In the genomic region with DNA sequence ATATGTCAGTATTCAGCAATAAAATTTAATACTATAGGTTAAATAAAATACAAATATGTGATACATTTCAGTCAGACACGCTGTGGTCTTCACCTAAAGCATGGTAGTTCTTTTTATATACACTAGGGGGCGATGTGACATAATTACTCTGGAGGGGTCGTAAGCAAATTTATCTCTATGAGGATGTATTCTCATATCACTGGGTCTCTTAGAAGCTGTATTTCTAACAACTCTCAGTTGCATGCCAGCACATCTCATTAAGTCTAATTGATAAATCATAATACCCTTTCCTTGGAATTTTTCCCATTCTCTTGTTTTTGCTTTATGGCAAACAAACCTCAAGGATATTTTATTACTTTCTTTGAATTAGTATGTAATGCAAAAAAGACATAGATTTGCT, we compare ENCODE assay signal across 1 cellular context.
TF ChIP-seq lines count a peak whose summit lies in the region.

No MANE protein-coding gene starts in this region.

TF ChIP-seq in neural cell, 6 proteins besides CTCF, POLR2A, EP300 and RAD21 (continued from another document):
- TF ChIP-seq, protein P1, sequence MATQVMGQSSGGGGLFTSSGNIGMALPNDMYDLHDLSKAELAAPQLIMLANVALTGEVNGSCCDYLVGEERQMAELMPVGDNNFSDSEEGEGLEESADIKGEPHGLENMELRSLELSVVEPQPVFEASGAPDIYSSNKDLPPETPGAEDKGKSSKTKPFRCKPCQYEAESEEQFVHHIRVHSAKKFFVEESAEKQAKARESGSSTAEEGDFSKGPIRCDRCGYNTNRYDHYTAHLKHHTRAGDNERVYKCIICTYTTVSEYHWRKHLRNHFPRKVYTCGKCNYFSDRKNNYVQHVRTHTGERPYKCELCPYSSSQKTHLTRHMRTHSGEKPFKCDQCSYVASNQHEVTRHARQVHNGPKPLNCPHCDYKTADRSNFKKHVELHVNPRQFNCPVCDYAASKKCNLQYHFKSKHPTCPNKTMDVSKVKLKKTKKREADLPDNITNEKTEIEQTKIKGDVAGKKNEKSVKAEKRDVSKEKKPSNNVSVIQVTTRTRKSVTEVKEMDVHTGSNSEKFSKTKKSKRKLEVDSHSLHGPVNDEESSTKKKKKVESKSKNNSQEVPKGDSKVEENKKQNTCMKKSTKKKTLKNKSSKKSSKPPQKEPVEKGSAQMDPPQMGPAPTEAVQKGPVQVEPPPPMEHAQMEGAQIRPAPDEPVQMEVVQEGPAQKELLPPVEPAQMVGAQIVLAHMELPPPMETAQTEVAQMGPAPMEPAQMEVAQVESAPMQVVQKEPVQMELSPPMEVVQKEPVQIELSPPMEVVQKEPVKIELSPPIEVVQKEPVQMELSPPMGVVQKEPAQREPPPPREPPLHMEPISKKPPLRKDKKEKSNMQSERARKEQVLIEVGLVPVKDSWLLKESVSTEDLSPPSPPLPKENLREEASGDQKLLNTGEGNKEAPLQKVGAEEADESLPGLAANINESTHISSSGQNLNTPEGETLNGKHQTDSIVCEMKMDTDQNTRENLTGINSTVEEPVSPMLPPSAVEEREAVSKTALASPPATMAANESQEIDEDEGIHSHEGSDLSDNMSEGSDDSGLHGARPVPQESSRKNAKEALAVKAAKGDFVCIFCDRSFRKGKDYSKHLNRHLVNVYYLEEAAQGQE (IDR thresholded peaks at IDR 0.05; ENCODE audit: borderline replicate concordance), result no peak
- TF ChIP-seq MXI1 (conservative IDR thresholded peaks at IDR 0.05; ENCODE audit: poor library complexity, severe bottlenecking) (no peak), EZH2 (IDR thresholded peaks at IDR 0.05; ENCODE audit: borderline replicate concordance, insufficient read depth, low read length, poor library complexity, severe bottlenecking) (no peak)
